Comparison of ENCODE assay signal across 20 cellular contexts in genomic region chr5:159486836-159487235, GRCh38.
"Had no signal": no experiment of that assay in that cellular context is flagged by ENCODE, and none has a peak within 500 bp of the region (broad histone marks: within the 10 kb centered on the region; RNA-seq: fewer than 3 reads in every experiment).

No MANE protein-coding gene starts in this region.

- H3K27me3 ChIP-seq: dorsolateral prefrontal cortex, esophagus squamous epithelium, gastrocnemius medialis, heart left ventricle, hepatocyte, left lung had no signal

- ATAC-seq: gastrocnemius medialis, heart left ventricle, left lung, left ventricle myocardium superior had no signal

- H3K27ac ChIP-seq: coronary artery, dorsolateral prefrontal cortex, esophagus squamous epithelium, gastrocnemius medialis, heart left ventricle, hepatocyte, left lung had no signal

- H3K4me3 ChIP-seq: coronary artery, dorsolateral prefrontal cortex, esophagus squamous epithelium, gastrocnemius medialis, heart left ventricle, hepatocyte, left lung, lung had no signal

- DNase-seq: dermis blood vessel endothelial cell; effector CD4-positive, alpha-beta T cell; effector memory CD4-positive, alpha-beta T cell; esophagus squamous epithelium; foreskin fibroblast; foreskin melanocyte; gastrocnemius medialis; glutamatergic neuron; heart left ventricle; immature natural killer cell; left cardiac atrium; left lung; left ventricle myocardium superior; mammary epithelial cell; mesendoderm; midbrain had no signal

- H3K4me1 ChIP-seq: esophagus squamous epithelium, gastrocnemius medialis, heart left ventricle, left lung had no signal

- H3K9me3 ChIP-seq: esophagus squamous epithelium, gastrocnemius medialis, heart left ventricle, left lung had no signal

- H3K36me3 ChIP-seq: esophagus squamous epithelium, gastrocnemius medialis, heart left ventricle, left lung had no signal
